ENCODE assay signal across 25 cellular contexts in genomic region chr5:166505546-166505945, GRCh38.
DNase-seq lines count a peak whose midpoint lies in the region; ATAC-seq and TF ChIP-seq lines count a peak whose summit lies in the region.
"Had no signal": no experiment of that assay in that cellular context is flagged by ENCODE, and none has a peak within 500 bp of the region (broad histone marks: within the 10 kb centered on the region; RNA-seq: fewer than 3 reads in every experiment).

No MANE protein-coding gene starts in this region.

- POLR2A ChIA-PET in WTC11 (lab: Charles Lee): no interaction called here

- no peaks in the 10 kb centered on the region for H3K9me3 Mint-ChIP-seq in neural progenitor cell
- no peaks in the 10 kb centered on the region for H3K9me3 Mint-ChIP-seq in WTC11
- H3K9me3 Mint-ChIP-seq: H9 had no signal

- H3K36me3 Mint-ChIP-seq in neural progenitor cell (no peaks in the 10 kb centered on the region), WTC11 (no peaks in the 10 kb centered on the region)
- H3K36me3 Mint-ChIP-seq: immature natural killer cell; stimulated activated effector memory CD8-positive, alpha-beta T cell treated with anti-CD3 and anti-CD28 coated beads, Interleukin-12 subunit alpha, Interleukin-12 subunit beta, amount 100 ng/mL, for 72 hours had no signal

- H3K4me1 ChIP-seq in neural progenitor cell: peaks cover 10% of the 10 kb centered on the region
- no peaks in the 10 kb centered on the region for H3K4me1 ChIP-seq in gastrocnemius medialis
- H3K4me1 ChIP-seq: BLaER1 treated with 17β-estradiol and CSF1 and Interleukin-3, amounts not matched to agents 10 nM and 100 nM; breast epithelium; left lung; Peyer's patch; right atrium auricular region; vagina had no signal

- H3K4me1 Mint-ChIP-seq in neural progenitor cell: peaks cover 4% of the 10 kb centered on the region
- no peaks in the 10 kb centered on the region; the same call in none of the 2 replicates for H3K4me1 Mint-ChIP-seq in WTC11
- H3K4me1 Mint-ChIP-seq: activated CD4-positive, alpha-beta T cell treated with anti-CD3 and anti-CD28 coated beads for 36 hours; immature natural killer cell; naive thymus-derived CD4-positive, alpha-beta T cell; stimulated activated effector memory CD8-positive, alpha-beta T cell treated with anti-CD3 and anti-CD28 coated beads, Interleukin-12 subunit alpha, Interleukin-12 subunit beta, amount 100 ng/mL, for 72 hours had no signal

- intact Hi-C loops in gastrocnemius medialis (cut with DNase I; ENCODE audit: low total_unique reads): no loop called here

- H3K36me3 ChIP-seq in neural progenitor cell (no peaks in the 10 kb centered on the region), gastrocnemius medialis (no peaks in the 10 kb centered on the region)
- H3K36me3 ChIP-seq: BLaER1 treated with 17β-estradiol and CSF1 and Interleukin-3, amounts not matched to agents 10 nM and 100 nM; breast epithelium; left lung; Peyer's patch; right atrium auricular region; vagina had no signal

- CTCF ChIA-PET in WTC11 (lab: Charles Lee): no interaction called here

- DNase-seq in DMS153 (lab: John Stamatoyannopoulos, UW) (peak; percentile 69), NCI-H1105 (lab: John Stamatoyannopoulos, UW) (peak; percentile 11), SHP77 treated with DMSO at 0.1 percent for 48 hours (lab: John Stamatoyannopoulos, UW) (peak; percentile 71), neural progenitor cell (ENCODE audit: low spot score) (peak; percentile 45), gastrocnemius medialis (no peak), HuH-7 (ENCODE audit: low spot score) (no peak), WTC11 (ENCODE audit: low spot score) (no peak)
- DNase-seq: activated CD4-positive, alpha-beta T cell treated with anti-CD3 and anti-CD28 coated beads for 36 hours; activated T-cell treated with anti-CD3 and anti-CD28 coated beads, Interleukin-2, amount 50 U/mL, for 1 hour; effector memory CD4-positive, alpha-beta T cell; foreskin fibroblast; H9; immature natural killer cell; IMR-90; left lung; naive thymus-derived CD4-positive, alpha-beta T cell; Peyer's patch had no signal

- no peak overlapping the region for H2AFZ ChIP-seq in neural progenitor cell (replicated peaks)

- H4K20me1 ChIP-seq in neural progenitor cell (ENCODE audit: low read depth): no peaks in the 10 kb centered on the region
- H4K20me1 ChIP-seq: BLaER1 treated with 17β-estradiol and CSF1 and Interleukin-3, amounts not matched to agents 10 nM and 100 nM had no signal

- H3K79me2 ChIP-seq in neural progenitor cell (ENCODE audit: low read depth): no peaks in the 10 kb centered on the region

- no peak overlapping the region for H3K9ac ChIP-seq in neural progenitor cell
- H3K9ac ChIP-seq: BLaER1 treated with 17β-estradiol and CSF1 and Interleukin-3, amounts not matched to agents 10 nM and 100 nM had no signal

- H3K4me2 ChIP-seq in neural progenitor cell: peak overlapping the region; percentile 11
- H3K4me2 ChIP-seq: BLaER1 treated with 17β-estradiol and CSF1 and Interleukin-3, amounts not matched to agents 10 nM and 100 nM had no signal

- no peaks in the 10 kb centered on the region for H3K27me3 ChIP-seq in neural progenitor cell
- no peaks in the 10 kb centered on the region for H3K27me3 ChIP-seq in gastrocnemius medialis
- H3K27me3 ChIP-seq: BLaER1 treated with 17β-estradiol and CSF1 and Interleukin-3, amounts not matched to agents 10 nM and 100 nM; breast epithelium; left lung; Peyer's patch; right atrium auricular region; vagina had no signal

- H3K27ac Mint-ChIP-seq in neural progenitor cell (no peak overlapping the region), WTC11 (no peak overlapping the region)
- H3K27ac Mint-ChIP-seq: activated CD4-positive, alpha-beta T cell treated with anti-CD3 and anti-CD28 coated beads for 36 hours; H9; immature natural killer cell; naive thymus-derived CD4-positive, alpha-beta T cell; stimulated activated effector memory CD8-positive, alpha-beta T cell treated with anti-CD3 and anti-CD28 coated beads, Interleukin-12 subunit alpha, Interleukin-12 subunit beta, amount 100 ng/mL, for 72 hours; T-helper 1 cell treated with Interleukin-12 subunit alpha and Interleukin-12 subunit beta and Interleukin-4 antibody, amounts not matched to agents 30 μg/mL and 1 μg/mL, for 36 hours had no signal

- H3K27ac ChIP-seq in neural progenitor cell: no peak overlapping the region
- no peak overlapping the region for H3K27ac ChIP-seq in gastrocnemius medialis
- H3K27ac ChIP-seq: BLaER1 treated with 17β-estradiol and CSF1 and Interleukin-3, amounts not matched to agents 10 nM and 100 nM; breast epithelium; left lung; Peyer's patch; right atrium auricular region; SK-N-MC; vagina had no signal

- H3F3A ChIP-seq in neural progenitor cell (ENCODE audit: low read depth): no peaks in the 10 kb centered on the region

- H3K9me3 ChIP-seq in neural progenitor cell (ENCODE audit: low read depth) (no peaks in the 10 kb centered on the region), gastrocnemius medialis (no peaks in the 10 kb centered on the region)
- H3K9me3 ChIP-seq: BLaER1 treated with 17β-estradiol and CSF1 and Interleukin-3, amounts not matched to agents 10 nM and 100 nM; breast epithelium; Peyer's patch; right atrium auricular region; vagina had no signal

- in situ Hi-C loops in gastrocnemius medialis (cut with MboI; ENCODE audit: low sequenced_read_pairs in 4 of 4): no loop called here

- H3K4me3 Mint-ChIP-seq in neural progenitor cell (no peak overlapping the region), WTC11 (no peak overlapping the region)
- H3K4me3 Mint-ChIP-seq: activated CD4-positive, alpha-beta T cell treated with anti-CD3 and anti-CD28 coated beads for 36 hours; H9; immature natural killer cell; naive thymus-derived CD4-positive, alpha-beta T cell; stimulated activated effector memory CD8-positive, alpha-beta T cell treated with anti-CD3 and anti-CD28 coated beads, Interleukin-12 subunit alpha, Interleukin-12 subunit beta, amount 100 ng/mL, for 72 hours; T-helper 1 cell treated with Interleukin-12 subunit alpha and Interleukin-12 subunit beta and Interleukin-4 antibody, amounts not matched to agents 30 μg/mL and 1 μg/mL, for 36 hours had no signal

- no peak overlapping the region for H3K4me3 ChIP-seq in neural progenitor cell
- H3K4me3 ChIP-seq in gastrocnemius medialis: no peak overlapping the region
- H3K4me3 ChIP-seq: BLaER1 treated with 17β-estradiol and CSF1 and Interleukin-3, amounts not matched to agents 10 nM and 100 nM; breast epithelium; left lung; Peyer's patch; right atrium auricular region; SK-N-MC; vagina had no signal

- TF ChIP-seq POLR2A in gastrocnemius medialis (IDR thresholded peaks at IDR 0.05): no peak

- ATAC-seq in gastrocnemius medialis: no peak
- ATAC-seq in WTC11: no peak
- no peak for ATAC-seq in GM18868 (IDR thresholded peaks at IDR 0.05; ENCODE audit: unreplicated experiment)
- ATAC-seq: activated CD4-positive, alpha-beta T cell treated with anti-CD3 and anti-CD28 coated beads for 36 hours; left lung; naive thymus-derived CD4-positive, alpha-beta T cell; stimulated activated effector memory CD8-positive, alpha-beta T cell treated with anti-CD3 and anti-CD28 coated beads, Interleukin-12 subunit alpha, Interleukin-12 subunit beta, amount 100 ng/mL, for 72 hours had no signal

- H3K27me3 Mint-ChIP-seq in neural progenitor cell (ENCODE audit: insufficient read depth, low read depth) (no peaks in the 10 kb centered on the region), WTC11 (ENCODE audit: low read depth) (no peaks in the 10 kb centered on the region)
- H3K27me3 Mint-ChIP-seq: activated CD4-positive, alpha-beta T cell treated with anti-CD3 and anti-CD28 coated beads for 36 hours; naive thymus-derived CD4-positive, alpha-beta T cell had no signal

- no peak for TF ChIP-seq CTCF in neural progenitor cell (IDR thresholded peaks at IDR 0.05)
- no peak for TF ChIP-seq CTCF in gastrocnemius medialis (IDR thresholded peaks at IDR 0.05 in 4 of 5, conservative IDR thresholded peaks at IDR 0.05 in 1 of 5)
- no peak for TF ChIP-seq CTCF in WTC11 (IDR thresholded peaks at IDR 0.05)

TF ChIP-seq in WTC11, 78 proteins besides CTCF, POLR2A, EP300 and RAD21 (continues in another document):
- TF ChIP-seq FOXJ3 (CRISPR knock-in tag; IDR thresholded peaks at IDR 0.05; ENCODE audit: borderline replicate concordance) (no peak), NFATC4 (CRISPR knock-in tag; IDR thresholded peaks at IDR 0.05) (no peak), STAT6 (CRISPR knock-in tag; conservative IDR thresholded peaks at IDR 0.05; ENCODE audit: low read depth) (no peak), ETV6 (CRISPR knock-in tag; IDR thresholded peaks at IDR 0.05) (no peak), NR2C2 (CRISPR knock-in tag; IDR thresholded peaks at IDR 0.05) (no peak), RELA (CRISPR knock-in tag; IDR thresholded peaks at IDR 0.05; ENCODE audit: borderline replicate concordance) (no peak), ZNF219 (CRISPR knock-in tag; IDR thresholded peaks at IDR 0.05; ENCODE audit: borderline replicate concordance) (no peak), TEAD1 (CRISPR knock-in tag; IDR thresholded peaks at IDR 0.05) (no peak), HMGA2 (CRISPR knock-in tag; IDR thresholded peaks at IDR 0.05) (no peak), MYBL2 (CRISPR knock-in tag; IDR thresholded peaks at IDR 0.05) (no peak), JUN (CRISPR knock-in tag; IDR thresholded peaks at IDR 0.05) (no peak), IRF2 (CRISPR knock-in tag; IDR thresholded peaks at IDR 0.05; ENCODE audit: borderline replicate concordance, low read depth) (no peak), ZNF671 (CRISPR knock-in tag; IDR thresholded peaks at IDR 0.05) (no peak)

Comparison
In these comparisons a context has a peak if more than half of its experiments do, and no peak if none do; other contexts are left out.
1. DNase-seq: peak in DMS153 (single experiment), NCI-H1105 (single experiment), SHP77 treated with DMSO at 0.1 percent for 48 hours (single experiment) and neural progenitor cell (single experiment); none in gastrocnemius medialis (0 of 2), HuH-7 (single experiment) and WTC11 (single experiment).